In genomic region chr1:36386262-36387140, GRCh38 we compare ENCODE assay signal across 1 cellular context.
A peak's percentile ranks its signal among the peaks of the same experiment; 100 is the strongest.
TF ChIP-seq lines count a peak whose summit lies in the region.

No MANE protein-coding gene starts in this region.

TF ChIP-seq in K562, 482 proteins besides CTCF, POLR2A, EP300 and RAD21 (continued from another document):
- TF ChIP-seq, protein P1, sequence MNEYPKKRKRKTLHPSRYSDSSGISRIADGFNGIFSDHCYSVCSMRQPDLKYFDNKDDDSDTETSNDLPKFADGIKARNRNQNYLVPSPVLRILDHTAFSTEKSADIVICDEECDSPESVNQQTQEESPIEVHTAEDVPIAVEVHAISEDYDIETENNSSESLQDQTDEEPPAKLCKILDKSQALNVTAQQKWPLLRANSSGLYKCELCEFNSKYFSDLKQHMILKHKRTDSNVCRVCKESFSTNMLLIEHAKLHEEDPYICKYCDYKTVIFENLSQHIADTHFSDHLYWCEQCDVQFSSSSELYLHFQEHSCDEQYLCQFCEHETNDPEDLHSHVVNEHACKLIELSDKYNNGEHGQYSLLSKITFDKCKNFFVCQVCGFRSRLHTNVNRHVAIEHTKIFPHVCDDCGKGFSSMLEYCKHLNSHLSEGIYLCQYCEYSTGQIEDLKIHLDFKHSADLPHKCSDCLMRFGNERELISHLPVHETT (CRISPR knock-in tag; conservative IDR thresholded peaks at IDR 0.05 in 1 of 2, IDR thresholded peaks at IDR 0.05 in 1 of 2), result peak in 1 of 2 experiments; percentile 86; a peak in 2 of 4 replicates
- TF ChIP-seq SMAD4 (CRISPR knock-in tag; conservative IDR thresholded peaks at IDR 0.05) (peak; percentile 97), BACH1 (tag; IDR thresholded peaks at IDR 0.05) (peak; percentile 92), NR2F6 (CRISPR knock-in tag; IDR thresholded peaks at IDR 0.05) (peak; percentile 41; the same call in 1 of the 2 replicates), PBX2 (CRISPR knock-in tag; IDR thresholded peaks at IDR 0.05; ENCODE audit: low read depth) (no peak), PBX2 (tag; conservative IDR thresholded peaks at IDR 0.05; ENCODE audit: low read depth) (0 out of 2 replicates have a peak, but pooled peaks have one; percentile 17), ZNF212 (CRISPR knock-in tag; IDR thresholded peaks at IDR 0.05) (no peak), ZNF239 (CRISPR knock-in tag; IDR thresholded peaks at IDR 0.05) (peak; percentile 70), ZNF282 (CRISPR knock-in tag; IDR thresholded peaks at IDR 0.05) (no peak), IFI16 (CRISPR knock-in tag; IDR thresholded peaks at IDR 0.05) (peak; percentile 83; the same call in 1 of the 2 replicates), ZNF3 (CRISPR knock-in tag; IDR thresholded peaks at IDR 0.05) (no peak), ELF1 (tag; IDR thresholded peaks at IDR 0.05) (peak; percentile 67; the same call in 1 of the 2 replicates), NR2C1 (IDR thresholded peaks at IDR 0.05) (no peak; the same call in 1 of the 2 replicates), NR2C1 (tag; IDR thresholded peaks at IDR 0.05) (peak; percentile 80), MAFK (IDR thresholded peaks at IDR 0.05; ENCODE audit: low read length) (peak; percentile 87), STAG1 (CRISPR knock-in tag; IDR thresholded peaks at IDR 0.05; ENCODE audit: borderline replicate concordance) (no peak), SP1 (CRISPR knock-in tag; IDR thresholded peaks at IDR 0.05) (peak; percentile 95)
